Comparison of ENCODE assay signal across 1 cellular context in the genomic region with DNA sequence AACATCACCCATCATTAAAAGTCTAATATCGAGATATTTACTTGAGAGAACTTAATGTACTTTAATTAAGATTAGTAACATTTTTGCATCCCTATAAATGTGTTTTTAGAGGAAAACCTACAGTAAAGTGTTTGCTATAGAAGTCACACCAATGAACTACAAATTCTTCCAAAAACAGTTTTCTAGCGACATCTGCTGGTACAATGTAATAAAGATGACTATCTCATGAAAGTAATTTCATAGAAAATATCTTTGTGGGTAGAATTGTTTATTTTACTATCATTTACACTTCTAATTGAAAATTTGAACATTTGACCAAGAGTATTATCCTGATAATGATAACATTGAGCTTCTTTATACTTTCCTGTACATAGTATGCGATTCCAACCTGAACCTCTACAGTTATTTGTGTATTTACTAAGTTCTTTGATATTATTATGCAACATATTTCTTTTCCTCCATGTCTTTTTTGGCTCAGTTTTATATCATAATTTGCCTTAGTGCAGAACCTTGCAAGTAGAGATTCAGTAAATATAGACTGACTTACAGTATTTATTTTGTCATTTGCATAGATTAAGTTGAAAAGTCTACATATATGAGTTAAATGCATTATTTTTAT.
TF ChIP-seq lines count a peak whose summit lies in the region.

No MANE protein-coding gene starts in this region.

TF ChIP-seq in H1, 55 proteins besides CTCF, POLR2A, EP300 and RAD21 (continued from another document):
- no peak for TF ChIP-seq GTF2F1 (IDR thresholded peaks at IDR 0.05; ENCODE audit: borderline replicate concordance, low read depth, low read length)
TF ChIP-seq in H1: peak in this region for 0.
